13 cellular contexts compared by ENCODE assay signal in the genomic region with DNA sequence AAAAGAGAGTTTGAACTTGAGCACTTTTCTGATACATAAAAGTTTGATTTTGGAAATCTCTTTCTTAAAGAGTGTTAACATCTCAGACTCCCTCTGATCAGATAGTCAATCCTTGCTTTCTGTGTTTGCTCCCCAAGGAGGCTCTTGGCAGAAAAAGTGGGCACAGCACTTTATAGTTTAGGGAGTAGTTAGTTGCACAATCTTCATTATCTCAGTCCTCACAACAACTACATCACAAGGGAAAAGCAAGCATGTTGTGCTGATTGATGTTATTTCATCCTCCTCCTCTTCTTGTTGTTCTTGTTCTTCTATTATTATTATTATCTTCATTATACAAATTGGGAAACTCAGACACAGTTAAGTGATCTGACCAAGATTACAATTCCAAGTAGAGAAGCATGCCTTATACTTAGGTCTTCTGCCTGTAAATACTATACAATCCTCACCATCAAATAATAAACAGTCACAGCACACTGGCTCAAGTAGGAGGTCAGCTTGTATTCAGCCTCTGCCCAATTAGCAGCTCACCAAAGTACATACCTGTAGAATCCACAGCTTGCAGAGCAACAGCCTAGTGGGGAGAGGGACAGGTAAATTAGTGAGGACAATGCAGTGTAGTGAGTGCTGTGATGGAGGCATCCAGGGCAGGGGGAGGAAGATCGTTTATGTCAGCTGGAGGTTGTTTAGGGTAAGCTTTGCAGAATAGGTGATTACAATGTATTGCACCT.
DNase-seq lines count a peak whose midpoint lies in the region; ATAC-seq and TF ChIP-seq lines count a peak whose summit lies in the region.
"Had no signal": no experiment of that assay in that cellular context is flagged by ENCODE, and none has a peak within 500 bp of the region (broad histone marks: within the 10 kb centered on the region; RNA-seq: fewer than 3 reads in every experiment).

No MANE protein-coding gene starts in this region.

- no peaks in the 10 kb centered on the region for H3K4me1 Mint-ChIP-seq in Caco-2 (ENCODE audit: low read depth, unreplicated experiment)

- intact Hi-C loops in left ventricle myocardium superior (cut with micrococcal nuclease) (no loop called here), heart right ventricle (cut with DNase I) (no loop called here), Caco-2 (cut with micrococcal nuclease; ENCODE audit: unreplicated experiment) (no loop called here)

- CTCF ChIA-PET in Caco-2 (lab: Charles Lee): interaction anchor here (0.6 kb wide), 1 partner anchor 111 kb away, joined by 3 read pairs; no protein-coding TSS in a partner anchor

- no peak overlapping the region for H3K4me3 ChIP-seq in heart right ventricle
- peak overlapping the region; percentile 1 for H3K4me3 ChIP-seq in iPS-18a (ENCODE audit: low read length)
- H3K4me3 ChIP-seq in Caco-2 (ENCODE audit: low read depth, low read length): no peak overlapping the region
- H3K4me3 ChIP-seq: HAP-1, K562 had no signal

- no peak overlapping the region for H3K9ac ChIP-seq in iPS-18a (ENCODE audit: low read length)

- no TSS peak for BruUV-seq in Caco-2 (replicated peaks; lab: Mats Ljungman, UMichigan)

- TF ChIP-seq CTCF in heart right ventricle (IDR thresholded peaks at IDR 0.05) (no peak), Caco-2 (IDR thresholded peaks at IDR 0.05; ENCODE audit: insufficient read depth in 1 of 2, low read depth in 1 of 2, low read length in 1 of 2, severe bottlenecking in 1 of 2, unreplicated experiment in 1 of 2) (no peak)

- H3K27me3 Mint-ChIP-seq in Caco-2 (ENCODE audit: insufficient read depth, unreplicated experiment): no peaks in the 10 kb centered on the region

- H3K27ac ChIP-seq in heart right ventricle: no peak overlapping the region
- no peak overlapping the region for H3K27ac ChIP-seq in iPS-18a (ENCODE audit: low read length)

- H3K9me3 ChIP-seq in heart right ventricle: no peaks in the 10 kb centered on the region
- H3K9me3 ChIP-seq in iPS-18a (ENCODE audit: control insufficient read depth, low read depth, low read length): no peaks in the 10 kb centered on the region
- no peaks in the 10 kb centered on the region for H3K9me3 ChIP-seq in Caco-2

- POLR2A ChIA-PET in Caco-2 (lab: Charles Lee): no interaction called here

- whole genome bisulfite sequencing in heart right ventricle, 2 donors: 40 to 43% methylated on average over 1 of the region's 1 CpG

- DNase-seq in left ventricle myocardium superior (no peak), heart right ventricle (no peak), NCI-H69 (lab: John Stamatoyannopoulos, UW) (peak; percentile 0), ecto neural progenitor cell (ENCODE audit: low spot score) (no peak), Caco-2 (no peak)
- DNase-seq: EL, MV-4-11, NCI-H1436, NCI-H2081 had no signal

- H3K27ac Mint-ChIP-seq in Caco-2 (ENCODE audit: unreplicated experiment): no peak overlapping the region

- H3K9me3 Mint-ChIP-seq in Caco-2 (ENCODE audit: unreplicated experiment): no peaks in the 10 kb centered on the region

- H3K4me1 ChIP-seq in heart right ventricle: no peaks in the 10 kb centered on the region
- H3K4me1 ChIP-seq in iPS-18a (ENCODE audit: control insufficient read depth, low read depth, low read length): peaks cover 9% of the 10 kb centered on the region
- H3K4me1 ChIP-seq in Caco-2: no peaks in the 10 kb centered on the region
- H3K4me1 ChIP-seq: HAP-1 had no signal

- H3K36me3 ChIP-seq in heart right ventricle (no peaks in the 10 kb centered on the region), iPS-18a (ENCODE audit: control insufficient read depth, low read depth, low read length) (no peaks in the 10 kb centered on the region), Caco-2 (ENCODE audit: control insufficient read depth, insufficient read depth, low read length) (no peaks in the 10 kb centered on the region)
- H3K36me3 ChIP-seq: HAP-1 had no signal

- ATAC-seq in left ventricle myocardium superior (peak; percentile 38), heart right ventricle (no peak), HG02885 (IDR thresholded peaks at IDR 0.05; ENCODE audit: poor library complexity, unreplicated experiment) (no peak)
- ATAC-seq: K562 had no signal

- no peaks in the 10 kb centered on the region for H3K36me3 Mint-ChIP-seq in Caco-2 (ENCODE audit: insufficient read depth, unreplicated experiment)

- H3K4me3 Mint-ChIP-seq in Caco-2 (ENCODE audit: unreplicated experiment): no peak overlapping the region

- H3K27me3 ChIP-seq in heart right ventricle: peaks cover 0 to 12% (median 0%) of the 10 kb centered on the region in 7 donors
- H3K27me3 ChIP-seq in iPS-18a (ENCODE audit: control insufficient read depth, insufficient read depth, low read length): no peaks in the 10 kb centered on the region
- H3K27me3 ChIP-seq in Caco-2 (replicated peaks; ENCODE audit: control insufficient read depth, insufficient read depth, low read length): no peaks in the 10 kb centered on the region
